In the genomic region with DNA sequence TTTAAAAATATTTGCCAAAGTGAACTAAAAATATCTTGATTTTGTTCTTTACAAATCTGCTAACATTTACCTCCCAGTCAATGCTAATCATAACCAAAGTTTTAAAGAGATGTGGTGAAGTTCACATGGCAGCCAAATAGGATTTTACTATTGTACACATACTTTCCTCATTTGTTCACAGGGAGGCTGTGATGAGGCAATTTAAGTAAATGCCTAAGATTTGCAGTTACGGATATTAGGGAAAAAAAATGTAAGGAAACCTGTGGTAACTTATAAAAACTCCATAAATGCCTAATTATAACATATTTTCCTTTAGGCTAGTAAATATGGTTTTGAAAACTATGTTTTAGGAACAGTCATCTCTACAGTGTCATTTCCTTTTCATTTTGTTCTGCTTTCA, we compare ENCODE assay signal across 16 cellular contexts. TPM values are rescaled to one million over a fixed set of nuclear protein-coding genes. Genes with fewer than 3 reads are reported as not detected.
DNase-seq lines count a peak whose midpoint lies in the region; ATAC-seq and TF ChIP-seq lines count a peak whose summit lies in the region.
"Had no signal": no experiment of that assay in that cellular context is flagged by ENCODE, and none has a peak within 500 bp of the region (broad histone marks: within the 10 kb centered on the region; RNA-seq: fewer than 3 reads in every experiment).

No MANE protein-coding gene starts in this region.

- H3K9ac ChIP-seq in SK-N-SH = peak overlapping the region; percentile 70

- POLR2A ChIA-PET in SK-N-SH (lab: Yijun Ruan, JAX) = interaction anchor here (0.7 to 1.0 kb wide), 2 partner anchors 15 to 252 kb away, joined by 3 read pairs; no protein-coding TSS in a partner anchor

- H3K27ac ChIP-seq in SK-N-SH (ENCODE audit: low read depth in 2 of 2, low read length in 1 of 2) (peak overlapping the region; percentile 95 to 99), aorta (ENCODE audit: low read depth in 1 of 2, low read length in 2 of 2) (peak overlapping the region; percentile 82 to 95)
- H3K27ac ChIP-seq: 22Rv1, right lobe of liver, tibial nerve, VCaP had no signal

- TF ChIP-seq CTCF in SK-N-SH (IDR thresholded peaks at IDR 0.05) = no peak
- no peak for TF ChIP-seq CTCF in fibroblast of the aortic adventitia (IDR thresholded peaks at IDR 0.05; ENCODE audit: insufficient read depth, low read length)
- no peak for TF ChIP-seq CTCF in lower leg skin (IDR thresholded peaks at IDR 0.05)

- no peak overlapping the region for H3K4me3 ChIP-seq in SK-N-SH (ENCODE audit: low read depth in 2 of 2, low read length in 1 of 2)
- peak overlapping the region; percentile 0 for H3K4me3 ChIP-seq in fibroblast of the aortic adventitia (ENCODE audit: low read depth, low read length)
- peak overlapping the region in 1 of 2 donors; percentile 34 for H3K4me3 ChIP-seq in aorta (ENCODE audit: low read length in 2 of 2)
- no peak overlapping the region for H3K4me3 ChIP-seq in lower leg skin (ENCODE audit: low read depth, poor library complexity, severe bottlenecking)
- H3K4me3 ChIP-seq: right lobe of liver, tibial nerve had no signal

- H3K27me3 ChIP-seq in SK-N-SH (ENCODE audit: insufficient read depth) (no peaks in the 10 kb centered on the region), aorta (ENCODE audit: control insufficient read depth in 1 of 2, insufficient read depth in 2 of 2, low read length in 1 of 2) (no peaks in the 10 kb centered on the region)
- H3K27me3 ChIP-seq: right lobe of liver, tibial nerve had no signal

- H3K36me3 ChIP-seq in SK-N-SH (replicated peaks in 1 of 2; ENCODE audit: control insufficient read depth in 1 of 2, insufficient read depth in 2 of 2, low read length in 1 of 2) (peaks cover 7 to 35% of the 10 kb centered on the region in 2 experiments), aorta (ENCODE audit: control insufficient read depth in 1 of 2, insufficient read depth in 2 of 2, low read length in 1 of 2) (peaks cover 0 to 2% of the 10 kb centered on the region in 2 donors)
- H3K36me3 ChIP-seq: right lobe of liver, tibial nerve had no signal

- H2AFZ ChIP-seq in SK-N-SH (ENCODE audit: low read depth) = no peak overlapping the region

- H3F3A ChIP-seq in SK-N-SH (replicated peaks; ENCODE audit: insufficient read depth) = peaks cover 61% of the 10 kb centered on the region

- H3K4me2 ChIP-seq in SK-N-SH = peak overlapping the region; percentile 53

- H3K9me3 ChIP-seq in SK-N-SH (no peaks in the 10 kb centered on the region), aorta (ENCODE audit: control insufficient read depth, low read length) (no peaks in the 10 kb centered on the region)
- H3K9me3 ChIP-seq: right lobe of liver, tibial nerve had no signal

- no peak for ATAC-seq in SK-N-SH treated with all-trans-retinoic acid at 6 μM for 48 hours
- no peak for ATAC-seq in aorta (ENCODE audit: low FRiP score)
- ATAC-seq in GM19397 (IDR thresholded peaks at IDR 0.05; ENCODE audit: unreplicated experiment) = no peak
- ATAC-seq: right lobe of liver had no signal

- no peak for TF ChIP-seq RAD21 in SK-N-SH (IDR thresholded peaks at IDR 0.05; ENCODE audit: low read length)

- TF ChIP-seq POLR2A in lower leg skin (IDR thresholded peaks at IDR 0.05) = no peak

- CTCF ChIA-PET in SK-N-SH (lab: Yijun Ruan, JAX) = interaction anchor here (0.6 to 2.3 kb wide), 4 partner anchors 7 to 317 kb away, joined by 3 to 5 read pairs (median 3); no protein-coding TSS in a partner anchor

- 24% methylated on average over 1 of the region's 1 CpG for WGBS in SK-N-SH (ENCODE audit: low lambda C conversion rate)
- WGBS in aorta, 2 donors = 2 to 8% methylated on average over 1 of the region's 1 CpG
- 59 to 64% methylated on average over 1 of the region's 1 CpG for WGBS in lower leg skin, 2 donors

- peaks cover 39% of the 10 kb centered on the region for H3K79me2 ChIP-seq in SK-N-SH (ENCODE audit: insufficient read depth)

- DNase-seq in SK-N-SH (no peak), astrocyte of the hippocampus (ENCODE audit: low read depth, low spot score) (peak; percentile 9), fibroblast of the aortic adventitia (ENCODE audit: low read depth) (peak; percentile 66), aorta (no peak), CD1c-positive myeloid dendritic cell (ENCODE audit: extremely low spot score) (no peak), lower leg skin (ENCODE audit: low spot score in 2 of 2) (no peak)
- DNase-seq: activated CD4-positive, alpha-beta T cell treated with anti-CD3 and anti-CD28 coated beads, Interleukin-2, amount 50 U/mL, for 48 hours; CD4-positive, CD25-positive, alpha-beta regulatory T cell; DMS153; right lobe of liver; stimulated activated naive CD4-positive, alpha-beta T cell had no signal

- intact Hi-C loops in aorta (cut with DNase I) (loop anchor here (5.0 to 10.0 kb wide), 4 partner anchors 98 to 313 kb away; no protein-coding TSS in a partner anchor), lower leg skin (cut with DNase I; ENCODE audit: low total_unique reads) (no loop called here)

- no peaks in the 10 kb centered on the region for H4K20me1 ChIP-seq in SK-N-SH (ENCODE audit: insufficient read depth)

- H3K4me1 ChIP-seq in SK-N-SH (ENCODE audit: control insufficient read depth in 1 of 2, insufficient read depth in 2 of 2, low read depth in 1 of 2, low read length in 1 of 2) = peaks cover 73 to 82% of the 10 kb centered on the region in 2 experiments
- peaks cover 7% of the 10 kb centered on the region in 2 donors for H3K4me1 ChIP-seq in aorta (ENCODE audit: control insufficient read depth in 1 of 2, insufficient read depth in 2 of 2, low read length in 2 of 2)
- H3K4me1 ChIP-seq: right lobe of liver had no signal

- TF ChIP-seq EP300 in SK-N-SH (IDR thresholded peaks at IDR 0.05; ENCODE audit: borderline replicate concordance in 1 of 2, low read depth in 1 of 2, low read length in 1 of 2) = no peak

- no peaks in the 10 kb centered on the region for H3K9me2 ChIP-seq in SK-N-SH

TF ChIP-seq in SK-N-SH, 30 proteins besides CTCF, POLR2A, EP300 and RAD21 (continues in another document):
- TF ChIP-seq, protein P1, sequence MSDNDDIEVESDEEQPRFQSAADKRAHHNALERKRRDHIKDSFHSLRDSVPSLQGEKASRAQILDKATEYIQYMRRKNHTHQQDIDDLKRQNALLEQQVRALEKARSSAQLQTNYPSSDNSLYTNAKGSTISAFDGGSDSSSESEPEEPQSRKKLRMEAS (IDR thresholded peaks at IDR 0.05; ENCODE audit: low read depth) = no peak
- TF ChIP-seq, protein P2, sequence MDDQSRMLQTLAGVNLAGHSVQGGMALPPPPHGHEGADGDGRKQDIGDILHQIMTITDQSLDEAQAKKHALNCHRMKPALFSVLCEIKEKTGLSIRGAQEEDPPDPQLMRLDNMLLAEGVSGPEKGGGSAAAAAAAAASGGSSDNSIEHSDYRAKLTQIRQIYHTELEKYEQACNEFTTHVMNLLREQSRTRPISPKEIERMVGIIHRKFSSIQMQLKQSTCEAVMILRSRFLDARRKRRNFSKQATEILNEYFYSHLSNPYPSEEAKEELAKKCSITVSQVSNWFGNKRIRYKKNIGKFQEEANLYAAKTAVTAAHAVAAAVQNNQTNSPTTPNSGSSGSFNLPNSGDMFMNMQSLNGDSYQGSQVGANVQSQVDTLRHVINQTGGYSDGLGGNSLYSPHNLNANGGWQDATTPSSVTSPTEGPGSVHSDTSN (IDR thresholded peaks at IDR 0.05) = 0 out of 2 replicates have a peak, but pooled peaks have one; percentile 12

TF ChIP-seq in SK-N-SH treated with all-trans-retinoic acid at 6 μM for 48 hours, 23 proteins besides CTCF, POLR2A, EP300 and RAD21 (continues in another document):
- TF ChIP-seq TCF4 (CRISPR knock-in tag; IDR thresholded peaks at IDR 0.05; ENCODE audit: borderline replicate concordance) = no peak
- no peak for TF ChIP-seq ZFP3 (CRISPR knock-in tag; IDR thresholded peaks at IDR 0.05)
- TF ChIP-seq, protein P3, sequence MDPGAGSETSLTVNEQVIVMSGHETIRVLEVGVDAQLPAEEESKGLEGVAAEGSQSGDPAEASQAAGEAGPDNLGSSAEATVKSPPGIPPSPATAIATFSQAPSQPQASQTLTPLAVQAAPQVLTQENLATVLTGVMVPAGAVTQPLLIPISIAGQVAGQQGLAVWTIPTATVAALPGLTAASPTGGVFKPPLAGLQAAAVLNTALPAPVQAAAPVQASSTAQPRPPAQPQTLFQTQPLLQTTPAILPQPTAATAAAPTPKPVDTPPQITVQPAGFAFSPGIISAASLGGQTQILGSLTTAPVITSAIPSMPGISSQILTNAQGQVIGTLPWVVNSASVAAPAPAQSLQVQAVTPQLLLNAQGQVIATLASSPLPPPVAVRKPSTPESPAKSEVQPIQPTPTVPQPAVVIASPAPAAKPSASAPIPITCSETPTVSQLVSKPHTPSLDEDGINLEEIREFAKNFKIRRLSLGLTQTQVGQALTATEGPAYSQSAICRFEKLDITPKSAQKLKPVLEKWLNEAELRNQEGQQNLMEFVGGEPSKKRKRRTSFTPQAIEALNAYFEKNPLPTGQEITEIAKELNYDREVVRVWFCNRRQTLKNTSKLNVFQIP (CRISPR knock-in tag; IDR thresholded peaks at IDR 0.05; ENCODE audit: borderline replicate concordance, low read depth) = no peak
- no peak for TF ChIP-seq GLIS3 (CRISPR knock-in tag; IDR thresholded peaks at IDR 0.05)
- TF ChIP-seq ESRRG (CRISPR knock-in tag; IDR thresholded peaks at IDR 0.05) = no peak
- TF ChIP-seq OSR1 (CRISPR knock-in tag; IDR thresholded peaks at IDR 0.05) = no peak
- TF ChIP-seq, protein P4, sequence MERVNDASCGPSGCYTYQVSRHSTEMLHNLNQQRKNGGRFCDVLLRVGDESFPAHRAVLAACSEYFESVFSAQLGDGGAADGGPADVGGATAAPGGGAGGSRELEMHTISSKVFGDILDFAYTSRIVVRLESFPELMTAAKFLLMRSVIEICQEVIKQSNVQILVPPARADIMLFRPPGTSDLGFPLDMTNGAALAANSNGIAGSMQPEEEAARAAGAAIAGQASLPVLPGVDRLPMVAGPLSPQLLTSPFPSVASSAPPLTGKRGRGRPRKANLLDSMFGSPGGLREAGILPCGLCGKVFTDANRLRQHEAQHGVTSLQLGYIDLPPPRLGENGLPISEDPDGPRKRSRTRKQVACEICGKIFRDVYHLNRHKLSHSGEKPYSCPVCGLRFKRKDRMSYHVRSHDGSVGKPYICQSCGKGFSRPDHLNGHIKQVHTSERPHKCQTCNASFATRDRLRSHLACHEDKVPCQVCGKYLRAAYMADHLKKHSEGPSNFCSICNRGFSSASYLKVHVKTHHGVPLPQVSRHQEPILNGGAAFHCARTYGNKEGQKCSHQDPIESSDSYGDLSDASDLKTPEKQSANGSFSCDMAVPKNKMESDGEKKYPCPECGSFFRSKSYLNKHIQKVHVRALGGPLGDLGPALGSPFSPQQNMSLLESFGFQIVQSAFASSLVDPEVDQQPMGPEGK (CRISPR knock-in tag; IDR thresholded peaks at IDR 0.05; ENCODE audit: borderline replicate concordance) = no peak
- no peak for TF ChIP-seq TOX (CRISPR knock-in tag; IDR thresholded peaks at IDR 0.05; ENCODE audit: borderline replicate concordance)

RNA-seq across cellular contexts. Expression of a gene that starts 32.4 kb away (rescaled TPM):
- polyA plus RNA-seq in SK-N-SH (2012; rRNA removed) (260 and 290 TPM in 2 replicates), aorta (1,000 to 10,000 TPM in 1 of 2 donors, 100 to 1,000 TPM in 1; 983 to 1,112 TPM)
- polyA plus RNA-seq in SK-N-SH (2012; cell fraction: cytosol; rRNA removed) = 353 and 366 TPM in 2 replicates
- 151 and 170 TPM in 2 replicates for polyA plus RNA-seq in SK-N-SH (2012; cell fraction: nucleus; rRNA removed)
- total RNA-seq in fibroblast of the aortic adventitia (ENCODE audit: low replicate concordance) (6.4 and 20.2 TPM in 2 replicates), aorta (1,000 to 10,000 TPM; 1,469 to 2,702 TPM), lower leg skin (10 to 100 TPM; 16.0 to 59.0 (median 33.2) TPM)

Comparison
In these comparisons a context has a peak if more than half of its experiments do, and no peak if none do; other contexts are left out.
1. DNase-seq: peak in astrocyte of the hippocampus (single experiment) and fibroblast of the aortic adventitia (single experiment); none in SK-N-SH (single experiment), aorta (0 of 2), CD1c-positive myeloid dendritic cell (single experiment) and lower leg skin (0 of 2).
2. RNA of a gene that starts 32.4 kb away (total RNA-seq): 1,469 to 2,702 TPM in aorta; 16.0 to 59.0 TPM in lower leg skin and 6.4 to 20.2 TPM in fibroblast of the aortic adventitia; every median in the first group is over 10 times any median in the second.